9 cellular contexts compared by ENCODE assay signal in the genomic region with DNA sequence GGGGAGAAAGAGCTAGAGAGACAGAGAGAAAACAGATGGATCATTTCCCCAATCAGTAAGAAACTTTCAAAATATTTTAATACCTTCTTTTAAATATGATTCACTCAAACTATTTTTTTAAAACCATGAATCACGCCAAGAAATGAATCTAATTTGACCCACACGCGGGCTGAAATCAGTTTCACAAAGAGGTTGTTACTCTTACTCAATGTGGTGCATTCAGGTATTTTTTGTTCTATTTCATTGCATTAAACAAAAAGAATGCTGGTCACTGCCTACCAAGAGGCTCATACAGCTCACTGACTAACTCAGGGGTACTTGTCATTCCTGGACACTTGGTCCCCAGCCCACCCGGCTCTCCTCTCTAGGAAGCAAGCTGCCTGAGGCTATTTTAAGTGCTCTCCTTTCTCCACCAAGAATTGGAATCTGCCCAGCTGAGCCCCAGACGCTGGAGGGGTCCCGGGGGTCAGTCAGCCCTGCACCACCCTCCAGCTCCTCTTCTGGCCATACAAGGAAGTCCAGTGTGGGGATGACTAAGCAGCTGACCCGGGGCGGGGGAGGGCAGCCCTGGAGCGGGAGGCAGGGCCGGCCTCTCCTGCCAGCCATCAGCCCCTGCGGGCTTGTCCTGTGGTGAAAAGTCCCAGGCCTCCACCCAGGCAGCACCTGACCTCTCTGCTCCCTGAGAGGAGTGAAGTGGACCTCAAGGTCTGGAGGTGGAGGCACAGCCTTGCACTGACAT. TPM values are rescaled to one million over a fixed set of nuclear protein-coding genes. Genes with fewer than 3 reads are reported as not detected.
DNase-seq lines count a peak whose midpoint lies in the region; ATAC-seq and TF ChIP-seq lines count a peak whose summit lies in the region.
"Had no signal": no experiment of that assay in that cellular context is flagged by ENCODE, and none has a peak within 500 bp of the region (broad histone marks: within the 10 kb centered on the region; RNA-seq: fewer than 3 reads in every experiment).

No MANE protein-coding gene starts in this region.

- peak in 1 of 2 donors; percentile 69 for TF ChIP-seq POLR2A in thyroid gland (IDR thresholded peaks at IDR 0.05)

- intact Hi-C loops in dendritic cell treated with granulocyte-macrophage colony-stimulating factor and Interleukin-4, amounts not matched to agents 40 ng/mL and 50 ng/mL, for 4 days (cut with micrococcal nuclease): no loop called here
- intact Hi-C loops in thyroid gland (cut with DNase I): no loop called here

- H3K9me3 ChIP-seq in thyroid gland (no peaks in the 10 kb centered on the region), WERI-Rb-1 (ENCODE audit: severe bottlenecking) (no peaks in the 10 kb centered on the region)

- peak overlapping the region; percentile 28 for H3K4me3 Mint-ChIP-seq in dendritic cell treated with granulocyte-macrophage colony-stimulating factor and Interleukin-4, amounts not matched to agents 40 ng/mL and 50 ng/mL, for 4 days
- H3K4me3 Mint-ChIP-seq: T-helper 17 cell had no signal

- no peaks in the 10 kb centered on the region for H3K36me3 ChIP-seq in thyroid gland
- no peaks in the 10 kb centered on the region for H3K36me3 ChIP-seq in WERI-Rb-1

- no peak for ATAC-seq in HG03432 (IDR thresholded peaks at IDR 0.05; ENCODE audit: unreplicated experiment)
- ATAC-seq: T-helper 17 cell had no signal

- H3K27me3 Mint-ChIP-seq in dendritic cell treated with granulocyte-macrophage colony-stimulating factor and Interleukin-4, amounts not matched to agents 40 ng/mL and 50 ng/mL, for 4 days: peaks cover 25% of the 10 kb centered on the region

- H3K27ac ChIP-seq in layer of hippocampus (ENCODE audit: low read depth, low read length) (peak overlapping the region; percentile 3), thyroid gland (peak overlapping the region; percentile 87 to 97 (median 96)), WERI-Rb-1 (no peak overlapping the region)

- TF ChIP-seq CTCF in thyroid gland (IDR thresholded peaks at IDR 0.05) (peak in 4 of 6 experiments; percentile 49 to 71 (median 54)), WERI-Rb-1 (IDR thresholded peaks at IDR 0.05; ENCODE audit: low read depth, low read length) (no peak)

- peaks cover 4% of the 10 kb centered on the region for H3K36me3 Mint-ChIP-seq in dendritic cell treated with granulocyte-macrophage colony-stimulating factor and Interleukin-4, amounts not matched to agents 40 ng/mL and 50 ng/mL, for 4 days (ENCODE audit: low read depth)

- peaks cover 2% of the 10 kb centered on the region for H3K9me3 Mint-ChIP-seq in dendritic cell treated with granulocyte-macrophage colony-stimulating factor and Interleukin-4, amounts not matched to agents 40 ng/mL and 50 ng/mL, for 4 days

- DNase-seq in thyroid gland (peak; percentile 96 to 98), NCI-H2196 treated with DMSO at 0.1 percent for 48 hours (lab: John Stamatoyannopoulos, UW; ENCODE audit: unreplicated experiment) (no peak), NCI-H2107 (lab: John Stamatoyannopoulos, UW) (no peak), WERI-Rb-1 (no peak)
- DNase-seq: T-helper 17 cell had no signal

- H3K27me3 ChIP-seq in layer of hippocampus (ENCODE audit: control insufficient read depth, insufficient read depth, low read length) (no peaks in the 10 kb centered on the region), thyroid gland (no peaks in the 10 kb centered on the region), WERI-Rb-1 (ENCODE audit: insufficient read depth, low read depth, severe bottlenecking) (no peaks in the 10 kb centered on the region)

- no peak for TF ChIP-seq EP300 in Ishikawa (IDR thresholded peaks at IDR 0.05; ENCODE audit: borderline replicate concordance)

- H3K4me3 ChIP-seq in thyroid gland (replicated peaks in 1 of 3) (no peak overlapping the region), WERI-Rb-1 (ENCODE audit: low read depth, low read length) (no peak overlapping the region)

- WGBS in thyroid gland, 2 donors: 10 to 13% methylated on average over 6 to 8 of the region's 11 CpGs

- H3K4me1 ChIP-seq in thyroid gland: peaks cover 28 to 44% of the 10 kb centered on the region in 2 donors

- TF ChIP-seq RAD21 in Ishikawa (IDR thresholded peaks at IDR 0.05; ENCODE audit: low read depth): no peak

- H3K27ac Mint-ChIP-seq in dendritic cell treated with granulocyte-macrophage colony-stimulating factor and Interleukin-4, amounts not matched to agents 40 ng/mL and 50 ng/mL, for 4 days: peak overlapping the region; percentile 50
- H3K27ac Mint-ChIP-seq: T-helper 17 cell had no signal

- peaks cover 57% of the 10 kb centered on the region for H3K4me1 Mint-ChIP-seq in dendritic cell treated with granulocyte-macrophage colony-stimulating factor and Interleukin-4, amounts not matched to agents 40 ng/mL and 50 ng/mL, for 4 days (ENCODE audit: low read depth)

TF ChIP-seq in Ishikawa, 13 proteins besides CTCF, POLR2A, EP300 and RAD21:
- 0 out of 2 replicates have a peak, but pooled peaks have one; percentile 68 for TF ChIP-seq ZBTB7A (IDR thresholded peaks at IDR 0.05; ENCODE audit: low read depth)
- TF ChIP-seq TAF1 (IDR thresholded peaks at IDR 0.05; ENCODE audit: low read depth): no peak
- TF ChIP-seq NFIC (IDR thresholded peaks at IDR 0.05): no peak
- no peak for TF ChIP-seq EGR1 (IDR thresholded peaks at IDR 0.05)
- TF ChIP-seq, protein P1, sequence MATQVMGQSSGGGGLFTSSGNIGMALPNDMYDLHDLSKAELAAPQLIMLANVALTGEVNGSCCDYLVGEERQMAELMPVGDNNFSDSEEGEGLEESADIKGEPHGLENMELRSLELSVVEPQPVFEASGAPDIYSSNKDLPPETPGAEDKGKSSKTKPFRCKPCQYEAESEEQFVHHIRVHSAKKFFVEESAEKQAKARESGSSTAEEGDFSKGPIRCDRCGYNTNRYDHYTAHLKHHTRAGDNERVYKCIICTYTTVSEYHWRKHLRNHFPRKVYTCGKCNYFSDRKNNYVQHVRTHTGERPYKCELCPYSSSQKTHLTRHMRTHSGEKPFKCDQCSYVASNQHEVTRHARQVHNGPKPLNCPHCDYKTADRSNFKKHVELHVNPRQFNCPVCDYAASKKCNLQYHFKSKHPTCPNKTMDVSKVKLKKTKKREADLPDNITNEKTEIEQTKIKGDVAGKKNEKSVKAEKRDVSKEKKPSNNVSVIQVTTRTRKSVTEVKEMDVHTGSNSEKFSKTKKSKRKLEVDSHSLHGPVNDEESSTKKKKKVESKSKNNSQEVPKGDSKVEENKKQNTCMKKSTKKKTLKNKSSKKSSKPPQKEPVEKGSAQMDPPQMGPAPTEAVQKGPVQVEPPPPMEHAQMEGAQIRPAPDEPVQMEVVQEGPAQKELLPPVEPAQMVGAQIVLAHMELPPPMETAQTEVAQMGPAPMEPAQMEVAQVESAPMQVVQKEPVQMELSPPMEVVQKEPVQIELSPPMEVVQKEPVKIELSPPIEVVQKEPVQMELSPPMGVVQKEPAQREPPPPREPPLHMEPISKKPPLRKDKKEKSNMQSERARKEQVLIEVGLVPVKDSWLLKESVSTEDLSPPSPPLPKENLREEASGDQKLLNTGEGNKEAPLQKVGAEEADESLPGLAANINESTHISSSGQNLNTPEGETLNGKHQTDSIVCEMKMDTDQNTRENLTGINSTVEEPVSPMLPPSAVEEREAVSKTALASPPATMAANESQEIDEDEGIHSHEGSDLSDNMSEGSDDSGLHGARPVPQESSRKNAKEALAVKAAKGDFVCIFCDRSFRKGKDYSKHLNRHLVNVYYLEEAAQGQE (IDR thresholded peaks at IDR 0.05; ENCODE audit: low read depth): no peak
- no peak for TF ChIP-seq TEAD4 (IDR thresholded peaks at IDR 0.05)
- TF ChIP-seq, protein P2, sequence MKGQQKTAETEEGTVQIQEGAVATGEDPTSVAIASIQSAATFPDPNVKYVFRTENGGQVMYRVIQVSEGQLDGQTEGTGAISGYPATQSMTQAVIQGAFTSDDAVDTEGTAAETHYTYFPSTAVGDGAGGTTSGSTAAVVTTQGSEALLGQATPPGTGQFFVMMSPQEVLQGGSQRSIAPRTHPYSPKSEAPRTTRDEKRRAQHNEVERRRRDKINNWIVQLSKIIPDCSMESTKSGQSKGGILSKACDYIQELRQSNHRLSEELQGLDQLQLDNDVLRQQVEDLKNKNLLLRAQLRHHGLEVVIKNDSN (IDR thresholded peaks at IDR 0.05): peak; percentile 17

RNA-seq across cellular contexts. Expression of a gene that starts 21.7 kb away (rescaled TPM):
- 100 to 1,000 TPM in 2 of 4 donors, 10 to 100 TPM in 2; 56.6 to 154 (median 115) TPM for total RNA-seq in thyroid gland

Comparison
In these comparisons a context has a peak if more than half of its experiments do, and no peak if none do; other contexts are left out.
1. DNase-seq: peak in thyroid gland (2 of 2); none in NCI-H2196 treated with DMSO at 0.1 percent for 48 hours (single experiment), NCI-H2107 (single experiment) and WERI-Rb-1 (single experiment).